In genomic region chr1:20948091-20948490, GRCh38 we compare ENCODE assay signal across 1 cellular context.
TF ChIP-seq lines count a peak whose summit lies in the region.

No MANE protein-coding gene starts in this region.

TF ChIP-seq in GM23338, 12 proteins besides CTCF, POLR2A, EP300 and RAD21 (continued from another document):
- TF ChIP-seq ZNF462 (CRISPR knock-in tag; IDR thresholded peaks at IDR 0.05) (no peak), POLR2AphosphoS5 (IDR thresholded peaks at IDR 0.05; ENCODE audit: low read depth) (no peak), ETS1 (IDR thresholded peaks at IDR 0.05) (no peak), NANOG (IDR thresholded peaks at IDR 0.05; ENCODE audit: borderline replicate concordance) (no peak)
